11 cellular contexts compared by ENCODE assay signal in the genomic region with DNA sequence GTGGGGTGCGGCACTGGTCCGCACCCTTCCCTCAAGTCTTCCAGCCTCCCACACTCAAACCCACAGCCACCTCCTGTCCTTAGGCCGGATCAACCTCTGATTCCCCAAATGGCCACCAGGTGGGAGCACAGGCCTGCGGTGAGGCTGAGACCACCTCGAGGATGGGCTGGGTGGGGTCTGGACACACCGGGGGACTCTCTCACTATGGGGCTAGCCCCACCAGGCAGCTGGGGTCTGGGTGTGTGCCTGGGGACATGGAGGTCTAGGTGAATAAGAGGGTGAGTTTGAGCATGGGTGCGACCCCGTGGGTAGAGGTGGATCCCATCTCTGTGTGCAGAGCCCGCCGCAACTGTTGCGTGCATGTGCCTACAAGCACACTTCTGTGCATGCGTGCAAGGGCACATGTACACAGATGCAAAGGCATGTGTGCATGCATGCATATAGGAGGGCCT. TPM values are rescaled to one million over a fixed set of nuclear protein-coding genes. Genes with fewer than 3 reads are reported as not detected.
DNase-seq lines count a peak whose midpoint lies in the region; ATAC-seq, FAIRE-seq and TF ChIP-seq lines count a peak whose summit lies in the region.
"Had no signal": no experiment of that assay in that cellular context is flagged by ENCODE, and none has a peak within 500 bp of the region (broad histone marks: within the 10 kb centered on the region; RNA-seq: fewer than 3 reads in every experiment).

No MANE protein-coding gene starts in this region.

- H3K9me3 ChIP-seq in DOHH2 (ENCODE audit: control insufficient read depth, insufficient read depth, low read length) (no peaks in the 10 kb centered on the region), K562 (replicated peaks; ENCODE audit: control insufficient read depth, insufficient read depth, low read depth, low read length) (no peaks in the 10 kb centered on the region), suprapubic skin (no peaks in the 10 kb centered on the region)
- no peaks in the 10 kb centered on the region for H3K9me3 ChIP-seq in naive thymus-derived CD4-positive, alpha-beta T cell (ENCODE audit: control insufficient read depth in 2 of 3, low read length in 3 of 3)

- peaks cover 0 to 39% (median 5%) of the 10 kb centered on the region in 7 donors for H3K4me1 Mint-ChIP-seq in naive thymus-derived CD4-positive, alpha-beta T cell
- peaks cover 19% of the 10 kb centered on the region for H3K4me1 Mint-ChIP-seq in activated CD8-positive, alpha-beta memory T cell treated with anti-CD3 and anti-CD28 coated beads, Interleukin-2, amount 10 ng/mL, durations not matched to agents 7 days and 5 days

- no peak for TF ChIP-seq RAD21 in K562 (CRISPR knock-in tag; conservative IDR thresholded peaks at IDR 0.05 in 1 of 2, IDR thresholded peaks at IDR 0.05 in 1 of 2)

- H3K9me1 ChIP-seq in K562 (ENCODE audit: control insufficient read depth, insufficient read depth, low read length) = no peaks in the 10 kb centered on the region

- DNase-seq in HTR-8/SVneo (ENCODE audit: insufficient read length, low spot score) (no peak), K562 (ENCODE audit: extremely low read depth in 1 of 4, low spot score in 3 of 4) (no peak), EL (no peak), suprapubic skin (ENCODE audit: low spot score in 2 of 2) (no peak)
- no peak for DNase-seq in naive thymus-derived CD4-positive, alpha-beta T cell
- DNase-seq in activated CD8-positive, alpha-beta memory T cell treated with anti-CD3 and anti-CD28 coated beads, Interleukin-2, amount 10 ng/mL, durations not matched to agents 7 days and 5 days = no peak
- DNase-seq: effector CD8-positive, alpha-beta T cell; Kasumi-1 had no signal

- H3K27me3 Mint-ChIP-seq in naive thymus-derived CD4-positive, alpha-beta T cell = peaks cover 0 to 14% (median 4%) of the 10 kb centered on the region in 5 donors
- H3K27me3 Mint-ChIP-seq in activated CD8-positive, alpha-beta memory T cell treated with anti-CD3 and anti-CD28 coated beads, Interleukin-2, amount 10 ng/mL, durations not matched to agents 7 days and 5 days = no peaks in the 10 kb centered on the region

- H3K27ac ChIP-seq in DOHH2 (ENCODE audit: low read depth, low read length) (no peak overlapping the region), K562 (ENCODE audit: extremely low read depth, low read depth, low read length) (no peak overlapping the region), suprapubic skin (no peak overlapping the region)
- H3K27ac ChIP-seq in naive thymus-derived CD4-positive, alpha-beta T cell (ENCODE audit: low read depth, low read length) = no peak overlapping the region

- no TSS peak for BruUV-seq in K562 (replicated peaks; lab: Mats Ljungman, UMichigan)

- CTCF ChIA-PET in K562 (lab: Yijun Ruan, JAX; ENCODE audit: low intra/inter-chr PET ratio) = no interaction called here
- CTCF ChIA-PET in naive thymus-derived CD4-positive, alpha-beta T cell (lab: Charles Lee) = no interaction called here
- CTCF ChIA-PET in activated CD8-positive, alpha-beta memory T cell treated with anti-CD3 and anti-CD28 coated beads, Interleukin-2, amount 10 ng/mL, durations not matched to agents 7 days and 5 days (lab: Charles Lee) = interaction anchor here (3.9 to 5.7 kb wide), 2 partner anchors 230 to 312 kb away, joined by 35 to 45 read pairs; no protein-coding TSS in a partner anchor

- no peak overlapping the region for H3K4me3 ChIP-seq in DOHH2 (ENCODE audit: low read length)
- H3K4me3 ChIP-seq in K562 = no peak overlapping the region
- no peak overlapping the region for H3K4me3 ChIP-seq in naive thymus-derived CD4-positive, alpha-beta T cell (ENCODE audit: low read length)
- no peak overlapping the region for H3K4me3 ChIP-seq in suprapubic skin

- TF ChIP-seq POLR2A in K562 (conservative IDR thresholded peaks at IDR 0.05) (no peak), suprapubic skin (IDR thresholded peaks at IDR 0.05) (no peak)

- intact Hi-C loops in K562 (cut with micrococcal nuclease) = loop anchor here (10.0 kb wide), 1 partner anchor 230 kb away; no protein-coding TSS in a partner anchor
- intact Hi-C loops in naive thymus-derived CD4-positive, alpha-beta T cell (cut with micrococcal nuclease) = loop anchor here in 1 of 2 donors (5.0 kb wide), 1 partner anchor 232 kb away; no protein-coding TSS in a partner anchor

- no peak overlapping the region for H3K9ac ChIP-seq in K562 (ENCODE audit: insufficient read depth in 1 of 2, low read depth in 2 of 2, low read length in 2 of 2)

- peaks cover 0 to 2% (median 0%) of the 10 kb centered on the region in 11 donors for H3K9me3 Mint-ChIP-seq in naive thymus-derived CD4-positive, alpha-beta T cell
- peaks cover 3% of the 10 kb centered on the region for H3K9me3 Mint-ChIP-seq in activated CD8-positive, alpha-beta memory T cell treated with anti-CD3 and anti-CD28 coated beads, Interleukin-2, amount 10 ng/mL, durations not matched to agents 7 days and 5 days (ENCODE audit: low read depth)
- H3K9me3 Mint-ChIP-seq: stimulated activated naive CD8-positive, alpha-beta T cell treated with anti-CD3 and anti-CD28 coated beads, Interleukin-15, Interleukin-2, amounts not matched to agents 100 ng/mL and 50 ng/mL, for 24 hours had no signal

- no peak overlapping the region for H3K4me3 Mint-ChIP-seq in naive thymus-derived CD4-positive, alpha-beta T cell
- H3K4me3 Mint-ChIP-seq in activated CD8-positive, alpha-beta memory T cell treated with anti-CD3 and anti-CD28 coated beads, Interleukin-2, amount 10 ng/mL, durations not matched to agents 7 days and 5 days = no peak overlapping the region
- H3K4me3 Mint-ChIP-seq: stimulated activated naive CD8-positive, alpha-beta T cell treated with anti-CD3 and anti-CD28 coated beads, Interleukin-15, Interleukin-2, amounts not matched to agents 100 ng/mL and 50 ng/mL, for 24 hours had no signal

- H3K36me3 ChIP-seq in DOHH2 (ENCODE audit: control insufficient read depth, low read length) (no peaks in the 10 kb centered on the region), K562 (ENCODE audit: control insufficient read depth, insufficient read depth, low read length) (peaks cover 22% of the 10 kb centered on the region; the same call in 1 of the 3 replicates), suprapubic skin (no peaks in the 10 kb centered on the region)
- no peaks in the 10 kb centered on the region for H3K36me3 ChIP-seq in naive thymus-derived CD4-positive, alpha-beta T cell (ENCODE audit: control insufficient read depth in 2 of 3, insufficient read depth in 3 of 3, low read length in 3 of 3)

- H3F3A ChIP-seq in DOHH2 (ENCODE audit: control insufficient read depth, insufficient read depth) = no peaks in the 10 kb centered on the region

- H3K79me2 ChIP-seq in DOHH2 (ENCODE audit: control insufficient read depth, low read length) (no peaks in the 10 kb centered on the region), K562 (ENCODE audit: control insufficient read depth, insufficient read depth, low read length) (no peaks in the 10 kb centered on the region)

- TF ChIP-seq EP300 in K562 (IDR thresholded peaks at IDR 0.05; ENCODE audit: low read length) (no peak), suprapubic skin (IDR thresholded peaks at IDR 0.05) (no peak)

- peak; percentile 58 for TF ChIP-seq CTCF in DOHH2 (IDR thresholded peaks at IDR 0.05; ENCODE audit: low read depth, low read length, poor library complexity, severe bottlenecking)
- TF ChIP-seq CTCF in K562 (IDR thresholded peaks at IDR 0.05 in 2 of 3, conservative IDR thresholded peaks at IDR 0.05 in 1 of 3; ENCODE audit: insufficient read depth in 2 of 3, low read depth in 1 of 3, low read length in 3 of 3) = peak; percentile 31 to 32 (median 31); a peak in 4 of 6 replicates
- no peak for TF ChIP-seq CTCF in suprapubic skin (IDR thresholded peaks at IDR 0.05)

- H3K4me1 ChIP-seq in DOHH2 (ENCODE audit: control insufficient read depth, low read length) (no peaks in the 10 kb centered on the region), K562 (replicated peaks in 1 of 2; ENCODE audit: control insufficient read depth in 2 of 2, insufficient read depth in 2 of 2, low read length in 2 of 2) (no peaks in the 10 kb centered on the region; a peak in 1 of 5 replicates), suprapubic skin (no peaks in the 10 kb centered on the region)
- H3K4me1 ChIP-seq in naive thymus-derived CD4-positive, alpha-beta T cell (ENCODE audit: control insufficient read depth in 2 of 2, insufficient read depth in 2 of 2, low read length in 2 of 2) = no peaks in the 10 kb centered on the region

- H4K20me1 ChIP-seq in DOHH2 (ENCODE audit: control insufficient read depth, insufficient read depth, low read depth, low read length) (no peaks in the 10 kb centered on the region), K562 (replicated peaks; ENCODE audit: control insufficient read depth, insufficient read depth, low read length) (no peaks in the 10 kb centered on the region)

- H3K27me3 ChIP-seq in DOHH2 (ENCODE audit: control insufficient read depth, low read length) (no peaks in the 10 kb centered on the region), K562 (ENCODE audit: control insufficient read depth in 2 of 2, insufficient read depth in 2 of 2, low read length in 2 of 2) (no peaks in the 10 kb centered on the region), suprapubic skin (no peaks in the 10 kb centered on the region)
- H3K27me3 ChIP-seq in naive thymus-derived CD4-positive, alpha-beta T cell (ENCODE audit: control insufficient read depth in 2 of 2, insufficient read depth in 2 of 2, low read length in 2 of 2) = no peaks in the 10 kb centered on the region

- H3K27ac Mint-ChIP-seq in naive thymus-derived CD4-positive, alpha-beta T cell = peak overlapping the region in 2 of 9 donors; percentile 13 to 58
- H3K27ac Mint-ChIP-seq in activated CD8-positive, alpha-beta memory T cell treated with anti-CD3 and anti-CD28 coated beads, Interleukin-2, amount 10 ng/mL, durations not matched to agents 7 days and 5 days = no peak overlapping the region
- H3K27ac Mint-ChIP-seq: stimulated activated naive CD8-positive, alpha-beta T cell treated with anti-CD3 and anti-CD28 coated beads, Interleukin-15, Interleukin-2, amounts not matched to agents 100 ng/mL and 50 ng/mL, for 24 hours had no signal

- 80% methylated on average over 9 of the region's 12 CpGs for WGBS in K562 (ENCODE audit: insufficient coverage, low coverage, missing lambda C conversion rate)
- WGBS in suprapubic skin = 68% methylated on average over 12 of the region's 12 CpGs

- peaks cover 0 to 10% (median 0%) of the 10 kb centered on the region in 5 donors for H3K36me3 Mint-ChIP-seq in naive thymus-derived CD4-positive, alpha-beta T cell
- H3K36me3 Mint-ChIP-seq in activated CD8-positive, alpha-beta memory T cell treated with anti-CD3 and anti-CD28 coated beads, Interleukin-2, amount 10 ng/mL, durations not matched to agents 7 days and 5 days = peaks cover 14% of the 10 kb centered on the region

- H2AFZ ChIP-seq in K562 (ENCODE audit: low read depth, low read length) = no peak overlapping the region

- no peak overlapping the region for H3K4me2 ChIP-seq in DOHH2 (ENCODE audit: low read length)
- H3K4me2 ChIP-seq in K562 (ENCODE audit: insufficient read depth, low read length) = no peak overlapping the region

- FAIRE-seq in HTR-8/SVneo (lab: Jason Lieb, UNC) (peak; percentile 13), K562 (lab: Jason Lieb, UNC) (no peak)

- ATAC-seq in K562 = peak; percentile 48; the same call in 2 of the 3 replicates
- ATAC-seq in naive thymus-derived CD4-positive, alpha-beta T cell = peak; percentile 18
- ATAC-seq in HG02610 (IDR thresholded peaks at IDR 0.05; ENCODE audit: unreplicated experiment) = no peak
- ATAC-seq in activated CD8-positive, alpha-beta memory T cell treated with anti-CD3 and anti-CD28 coated beads, Interleukin-2, amount 10 ng/mL, durations not matched to agents 7 days and 5 days = no peak

- H3K9me2 ChIP-seq in DOHH2 (replicated peaks; ENCODE audit: control insufficient read depth, low read length) = no peaks in the 10 kb centered on the region

- in situ Hi-C loops in K562 (cut with MboI) = loop anchor here (5.0 kb wide), 2 partner anchors 62 to 307 kb away; no protein-coding TSS in a partner anchor

- POLR2A ChIA-PET in K562 (lab: Yijun Ruan, JAX) = no interaction called here
- POLR2A ChIA-PET in naive thymus-derived CD4-positive, alpha-beta T cell (lab: Charles Lee) = no interaction called here

RNA-seq across cellular contexts. Expression of a gene that starts 32.6 kb away (rescaled TPM):
- total RNA-seq in K562 (2011; cell fraction: chromatin; rRNA removed; ENCODE audit: low replicate concordance) = 40.0 and 48.8 TPM in 2 replicates
- total RNA-seq in K562 (2011; cell fraction: nucleolus; rRNA removed) = 28.2 and 29.6 TPM in 2 replicates
- total RNA-seq in K562 (2011; cell fraction: nucleoplasm; rRNA removed) = 24.7 and 29.3 TPM in 2 replicates
- total RNA-seq in K562 (2014; rRNA removed) (6.7 TPM in 2 replicates), K562 (2014; rRNA removed; fragmentation: Illumina TruSeq; extraction: Trizol) (4.0 TPM in 2 replicates), K562 (2015; rRNA removed; fragmentation: Illumina TruSeq; extraction: Trizol) (4.3 and 4.9 TPM in 2 replicates), K562 (2021) (5.8 and 7.0 TPM in 2 replicates), suprapubic skin (1 to 10 TPM; 1.2 to 3.2 (median 1.7) TPM)
- polyA plus RNA-seq in K562 (2011; rRNA removed) (1.9 and 2.4 TPM in 2 replicates), K562 (2014; fragmentation: Illumina TruSeq; extraction: Trizol) (5.5 and 5.7 TPM in 2 replicates), K562 (2014; fragmentation: Nextera tagmentation; extraction: Ambion mirVana) (under 1 TPM; 0.06 to 0.18 TPM), K562 (2014; rRNA removed) (4.8 and 5.0 TPM in 2 replicates)
- 1.4 and 1.8 TPM in 2 replicates for polyA plus RNA-seq in K562 (2011; cell fraction: cytosol; rRNA removed)
- polyA plus RNA-seq in K562 (2011; cell fraction: nucleus; rRNA removed) = 7.0 and 10.1 TPM in 2 replicates
- polyA plus RNA-seq in K562 (2012) = 4.8 and 23.9 TPM in 2 replicates
- polyA minus RNA-seq in K562 (2011; rRNA and poly(A)+ RNA removed) = 5.6 TPM in 2 replicates
- 2.5 and 3.9 TPM in 2 replicates for polyA minus RNA-seq in K562 (2011; cell fraction: cytosol; rRNA and poly(A)+ RNA removed)
- polyA minus RNA-seq in K562 (2011; cell fraction: nucleus; rRNA and poly(A)+ RNA removed) = 7.8 and 10.0 TPM in 2 replicates
- under 1 TPM; 0.22 to 0.97 (median 0.42) TPM for total RNA-seq in naive thymus-derived CD4-positive, alpha-beta T cell
- polyA plus RNA-seq in naive thymus-derived CD4-positive, alpha-beta T cell = not detected
- 1 to 10 TPM; 3.6 to 6.1 TPM for total RNA-seq in activated CD8-positive, alpha-beta memory T cell treated with anti-CD3 and anti-CD28 coated beads, Interleukin-2, amount 10 ng/mL, durations not matched to agents 7 days and 5 days

Comparison
In these comparisons a context has a peak if more than half of its experiments do, and no peak if none do; other contexts are left out.
1. CTCF ChIP-seq: peak in DOHH2 (single experiment) and K562 (3 of 3); none in suprapubic skin (0 of 2).
2. ATAC-seq: peak in K562 (single experiment) and naive thymus-derived CD4-positive, alpha-beta T cell (single experiment); none in HG02610 (single experiment) and activated CD8-positive, alpha-beta memory T cell treated with anti-CD3 and anti-CD28 coated beads, Interleukin-2, amount 10 ng/mL, durations not matched to agents 7 days and 5 days (single experiment).